1 cellular context compared by ENCODE assay signal in genomic region chr17:71409712-71410111, GRCh38.
TF ChIP-seq lines count a peak whose summit lies in the region.

No MANE protein-coding gene starts in this region.

TF ChIP-seq in HEK293, 187 proteins besides CTCF, POLR2A, EP300 and RAD21 (continued from another document):
- no peak for TF ChIP-seq ZNF645 (tag by site-specific recombination; IDR thresholded peaks at IDR 0.05)
- no peak for TF ChIP-seq INSM2 (tag by site-specific recombination; IDR thresholded peaks at IDR 0.05)
- 0 out of 2 replicates have a peak, but pooled peaks have one; percentile 8 for TF ChIP-seq PRDM6 (tag by site-specific recombination; IDR thresholded peaks at IDR 0.05)
- no peak for TF ChIP-seq ZFP37 (tag by site-specific recombination; IDR thresholded peaks at IDR 0.05)
- no peak for TF ChIP-seq RBAK (tag by site-specific recombination; IDR thresholded peaks at IDR 0.05)
- TF ChIP-seq ZNF23 (tag by site-specific recombination; IDR thresholded peaks at IDR 0.05; ENCODE audit: borderline replicate concordance), result no peak
- TF ChIP-seq ZBTB7A (tag by site-specific recombination; IDR thresholded peaks at IDR 0.05; ENCODE audit: low read depth), result no peak
- no peak for TF ChIP-seq ZNF426 (tag by site-specific recombination; IDR thresholded peaks at IDR 0.05)
- no peak for TF ChIP-seq ZNF530 (tag by site-specific recombination; IDR thresholded peaks at IDR 0.05; ENCODE audit: low read depth)
- no peak for TF ChIP-seq ZNF621 (tag by site-specific recombination; IDR thresholded peaks at IDR 0.05)
- TF ChIP-seq ZNF398 (tag by site-specific recombination; IDR thresholded peaks at IDR 0.05), result no peak
- TF ChIP-seq ZNF169 (tag by site-specific recombination; IDR thresholded peaks at IDR 0.05), result no peak
- TF ChIP-seq GLIS2 (tag by site-specific recombination; IDR thresholded peaks at IDR 0.05), result no peak
- no peak for TF ChIP-seq ZNF324 (tag by site-specific recombination; IDR thresholded peaks at IDR 0.05)
- TF ChIP-seq ZNF362 (tag by site-specific recombination; IDR thresholded peaks at IDR 0.05), result no peak
- TF ChIP-seq ZNF513 (tag by site-specific recombination; IDR thresholded peaks at IDR 0.05), result 0 out of 2 replicates have a peak, but pooled peaks have one; percentile 42
- TF ChIP-seq BCL6B (tag by site-specific recombination; IDR thresholded peaks at IDR 0.05), result peak; percentile 53; the same call in 1 of the 2 replicates
- TF ChIP-seq ZNF114 (tag by site-specific recombination; IDR thresholded peaks at IDR 0.05), result no peak
- TF ChIP-seq FEZF1 (tag by site-specific recombination; IDR thresholded peaks at IDR 0.05), result peak; percentile 62
- TF ChIP-seq KLF10 (tag by site-specific recombination; IDR thresholded peaks at IDR 0.05), result no peak
- no peak for TF ChIP-seq ZNF585B (tag by site-specific recombination; IDR thresholded peaks at IDR 0.05)
- no peak for TF ChIP-seq ZNF266 (tag by site-specific recombination; IDR thresholded peaks at IDR 0.05; ENCODE audit: low read depth)
- no peak for TF ChIP-seq ZNF521 (tag by site-specific recombination; IDR thresholded peaks at IDR 0.05)
- no peak for TF ChIP-seq ZSCAN23 (tag by site-specific recombination; IDR thresholded peaks at IDR 0.05)
- TF ChIP-seq PATZ1 (tag by site-specific recombination; IDR thresholded peaks at IDR 0.05), result no peak
- TF ChIP-seq ZBTB49 (tag by site-specific recombination; IDR thresholded peaks at IDR 0.05; ENCODE audit: low read depth), result no peak
- TF ChIP-seq ZNF366 (tag by site-specific recombination; conservative IDR thresholded peaks at IDR 0.05), result no peak
- TF ChIP-seq SP3 (tag by site-specific recombination; IDR thresholded peaks at IDR 0.05), result no peak
- TF ChIP-seq ZSCAN5A (tag by site-specific recombination; IDR thresholded peaks at IDR 0.05), result no peak
- no peak for TF ChIP-seq PRDM4 (tag by site-specific recombination; IDR thresholded peaks at IDR 0.05)
